In the genomic region with DNA sequence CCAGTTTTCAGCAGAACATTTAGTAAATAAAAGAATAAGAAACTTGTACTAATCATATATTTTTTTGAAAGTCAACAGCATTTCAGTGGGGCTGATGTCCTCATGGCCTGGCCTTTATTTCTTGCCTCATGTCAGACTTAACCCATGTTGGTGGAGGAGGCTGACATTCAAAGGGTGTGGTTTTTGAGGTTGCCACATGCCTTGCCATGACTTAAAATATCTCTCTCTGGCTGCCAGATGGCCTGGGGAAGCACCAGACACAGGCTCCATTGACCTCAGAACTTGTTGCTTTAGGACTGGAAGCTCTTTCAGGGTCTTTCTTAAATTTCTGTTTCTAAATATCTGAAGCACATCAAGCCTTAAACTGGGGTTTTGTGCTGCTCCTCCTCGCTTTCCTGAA, we compare ENCODE assay signal across 9 cellular contexts. TPM values are rescaled to one million over a fixed set of nuclear protein-coding genes. Genes with fewer than 3 reads are reported as not detected.
DNase-seq lines count a peak whose midpoint lies in the region; ATAC-seq and TF ChIP-seq lines count a peak whose summit lies in the region.
"Had no signal": no experiment of that assay in that cellular context is flagged by ENCODE, and none has a peak within 500 bp of the region (broad histone marks: within the 10 kb centered on the region; RNA-seq: fewer than 3 reads in every experiment).

No MANE protein-coding gene starts in this region.

- in situ Hi-C loops in mammary epithelial cell (cut with MboI; ENCODE audit: low sequenced_read_pairs in 2 of 2), result loop anchor here (25.0 kb wide), 2 partner anchors 187 to 437 kb away; a partner anchor contains a TSS

- peak overlapping the region; percentile 53 for H2AFZ ChIP-seq in mammary epithelial cell (ENCODE audit: low read depth, low read length)

- TF ChIP-seq CTCF in mammary epithelial cell (conservative IDR thresholded peaks at IDR 0.05 in 1 of 2, IDR thresholded peaks at IDR 0.05 in 1 of 2; ENCODE audit: extremely low read depth in 1 of 2, insufficient read depth in 1 of 2, low read depth in 1 of 2, low read length in 2 of 2), result no peak

- no peak overlapping the region for H3K9ac ChIP-seq in mammary epithelial cell (ENCODE audit: insufficient read depth, low read length)

- dilution Hi-C loops in mammary epithelial cell (cut with HindIII; ENCODE audit: low sequenced_read_pairs), result loop anchor here (10.0 kb wide), 1 partner anchor 131 kb away; no protein-coding TSS in a partner anchor

- ATAC-seq in GM18520 (IDR thresholded peaks at IDR 0.05; ENCODE audit: unreplicated experiment) (peak; percentile 99), GM21786 (IDR thresholded peaks at IDR 0.05; ENCODE audit: unreplicated experiment) (peak; percentile 100)
- ATAC-seq: K562 had no signal

- no peaks in the 10 kb centered on the region for H3K79me2 ChIP-seq in mammary epithelial cell (ENCODE audit: insufficient read depth, low read length)

- no peaks in the 10 kb centered on the region for H3K9me3 ChIP-seq in mammary epithelial cell (replicated peaks; ENCODE audit: insufficient read depth, low read length)

- no peak overlapping the region for H3K4me3 ChIP-seq in mammary epithelial cell (replicated peaks in 1 of 3; ENCODE audit: insufficient read depth in 1 of 3, low read depth in 2 of 3, low read length in 3 of 3)
- H3K4me3 ChIP-seq: K562 had no signal

- no peaks in the 10 kb centered on the region for H4K20me1 ChIP-seq in mammary epithelial cell (ENCODE audit: insufficient read depth, low read length)

- DNase-seq in LHCN-M2 (ENCODE audit: low read depth) (peak; percentile 80), mammary epithelial cell (peak; percentile 70), NCI-H774 (lab: John Stamatoyannopoulos, UW) (no peak), cerebellar nuclear complex (lab: John Stamatoyannopoulos, UW) (no peak), NCI-H510A treated with DMSO at 0.1 percent for 48 hours (lab: John Stamatoyannopoulos, UW) (no peak)
- DNase-seq in effector CD8-positive, alpha-beta T cell (lab: John Stamatoyannopoulos, UW), result no peak

- peak overlapping the region; percentile 12 for H3K4me2 ChIP-seq in mammary epithelial cell (ENCODE audit: insufficient read depth, low read depth, low read length)

- CTCF ChIA-PET in mammary epithelial cell (lab: Charles Lee; ENCODE audit: low non-redundant PET), result no interaction called here

- peaks cover 21% of the 10 kb centered on the region for H3K4me1 ChIP-seq in mammary epithelial cell (ENCODE audit: insufficient read depth, low read length)

- H3K27me3 ChIP-seq in mammary epithelial cell (ENCODE audit: insufficient read depth, low read length), result no peaks in the 10 kb centered on the region

- WGBS in mammary epithelial cell (ENCODE audit: low coverage, missing lambda C conversion rate), result 67% methylated on average over 1 of the region's 1 CpG

- BruUV-seq in mammary epithelial cell (replicated peaks; lab: Mats Ljungman, UMichigan), result no TSS peak

- H3K27ac ChIP-seq in mammary epithelial cell (ENCODE audit: insufficient read depth, low read depth, low read length), result peak overlapping the region; percentile 32

- intact Hi-C loops in mammary epithelial cell (cut with micrococcal nuclease), result no loop called here

- no peaks in the 10 kb centered on the region for H3K36me3 ChIP-seq in mammary epithelial cell (ENCODE audit: insufficient read depth, low read length)

RNA-seq across cellular contexts. Expression of a gene that starts 32.5 kb away (rescaled TPM):
- total RNA-seq in LHCN-M2 (2014; rRNA removed) (0.52 and 0.64 TPM in 2 replicates), mammary epithelial cell (not detected)
- 0.06 TPM for polyA plus RNA-seq in LHCN-M2 (2012)
- not detected for polyA plus RNA-seq in mammary epithelial cell
- polyA minus RNA-seq in mammary epithelial cell, result not detected

Comparison
In these comparisons a context has a peak if more than half of its experiments do, and no peak if none do; other contexts are left out.
1. DNase-seq: peak in LHCN-M2 (single experiment) and mammary epithelial cell (single experiment); none in NCI-H774 (single experiment), cerebellar nuclear complex (0 of 2), NCI-H510A treated with DMSO at 0.1 percent for 48 hours (single experiment) and effector CD8-positive, alpha-beta T cell (single experiment).